In the genomic region with DNA sequence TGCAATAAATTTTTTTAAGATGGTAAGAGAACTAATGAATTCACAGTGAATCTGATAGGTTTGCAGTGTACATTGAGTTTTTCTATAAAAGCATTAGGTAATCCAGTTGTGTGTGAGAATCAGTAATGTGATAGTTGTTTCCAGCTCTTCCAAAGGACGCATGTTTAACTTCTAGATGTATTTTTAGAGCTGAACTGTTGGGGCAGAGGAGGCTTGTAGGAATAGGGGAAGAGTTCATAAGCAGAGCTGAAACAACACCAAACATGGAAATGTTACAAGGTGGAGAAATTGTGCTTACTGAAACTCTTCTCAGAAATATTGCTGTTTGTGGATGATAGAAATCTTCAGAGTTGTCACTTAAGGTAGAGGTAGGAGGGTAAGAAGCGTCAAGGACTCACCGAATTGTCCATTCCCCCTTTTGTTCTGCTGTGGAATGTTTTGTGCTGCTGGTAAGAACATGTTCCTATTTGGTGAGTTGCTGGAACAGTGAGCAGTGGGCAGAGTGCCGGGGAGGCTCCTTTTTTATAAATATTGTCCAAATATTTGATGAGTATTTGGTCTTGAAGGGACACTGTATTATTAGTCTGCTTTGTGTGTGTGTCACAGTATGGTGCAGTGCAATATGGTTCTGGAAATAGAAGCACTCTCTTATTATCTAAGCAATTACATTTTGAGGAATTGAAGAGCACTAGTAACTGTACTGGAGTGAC, we compare ENCODE assay signal across 1 cellular context.
TF ChIP-seq lines count a peak whose summit lies in the region.

No MANE protein-coding gene starts in this region.

TF ChIP-seq in IMR-90, 13 proteins besides CTCF, POLR2A, EP300 and RAD21 (continued from another document):
- TF ChIP-seq, protein P1, sequence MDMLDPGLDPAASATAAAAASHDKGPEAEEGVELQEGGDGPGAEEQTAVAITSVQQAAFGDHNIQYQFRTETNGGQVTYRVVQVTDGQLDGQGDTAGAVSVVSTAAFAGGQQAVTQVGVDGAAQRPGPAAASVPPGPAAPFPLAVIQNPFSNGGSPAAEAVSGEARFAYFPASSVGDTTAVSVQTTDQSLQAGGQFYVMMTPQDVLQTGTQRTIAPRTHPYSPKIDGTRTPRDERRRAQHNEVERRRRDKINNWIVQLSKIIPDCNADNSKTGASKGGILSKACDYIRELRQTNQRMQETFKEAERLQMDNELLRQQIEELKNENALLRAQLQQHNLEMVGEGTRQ (IDR thresholded peaks at IDR 0.05; ENCODE audit: low read depth, low read length): no peak
- no peak for TF ChIP-seq CEBPB (IDR thresholded peaks at IDR 0.05; ENCODE audit: low read depth, low read length)
- TF ChIP-seq RFX5 (IDR thresholded peaks at IDR 0.05; ENCODE audit: low read depth, low read length): no peak
- TF ChIP-seq FOS (IDR thresholded peaks at IDR 0.05; ENCODE audit: low read depth, low read length): no peak
- TF ChIP-seq MAFK (IDR thresholded peaks at IDR 0.05; ENCODE audit: low read depth, low read length): no peak
- no peak for TF ChIP-seq RCOR1 (IDR thresholded peaks at IDR 0.05; ENCODE audit: insufficient replicate concordance, low read length)
